ENCODE assay signal across 39 cellular contexts in genomic region chr18:55202232-55202917, GRCh38.
"Had no signal": no experiment of that assay in that cellular context is flagged by ENCODE, and none has a peak within 500 bp of the region (broad histone marks: within the 10 kb centered on the region; RNA-seq: fewer than 3 reads in every experiment).

No MANE protein-coding gene starts in this region.

- DNase-seq: activated CD4-positive, alpha-beta memory T cell treated with anti-CD3 and anti-CD28 coated beads, Interleukin-2, amount 10 ng/mL, durations not matched to agents 7 days and 5 days; activated CD4-positive, alpha-beta T cell treated with anti-CD3 and anti-CD28 coated beads for 1 hour; activated CD4-positive, alpha-beta T cell treated with anti-CD3 and anti-CD28 coated beads for 36 hours; activated CD4-positive, alpha-beta T cell treated with anti-CD3 and anti-CD28 coated beads for 48 hours; activated CD4-positive, alpha-beta T cell treated with anti-CD3 and anti-CD28 coated beads, Interleukin-2, amount 10 ng/mL, durations not matched to agents 7 days and 5 days; activated CD4-positive, alpha-beta T cell treated with anti-CD3 and anti-CD28 coated beads, Interleukin-2, amount 50 U/mL, for 48 hours; activated CD4-positive, CD25-positive, alpha-beta regulatory T cell; activated CD8-positive, alpha-beta memory T cell treated with anti-CD3 and anti-CD28 coated beads for 24 hours; activated CD8-positive, alpha-beta memory T cell treated with anti-CD3 and anti-CD28 coated beads, Interleukin-2, amount 10 ng/mL, durations not matched to agents 7 days and 5 days; activated CD8-positive, alpha-beta memory T cell treated with anti-CD3 and anti-CD28 coated beads, Interleukin-2, amount 50 U/mL, for 48 hours; activated CD8-positive, alpha-beta T cell treated with anti-CD3 and anti-CD28 coated beads, Interleukin-2, amount 10 ng/mL, durations not matched to agents 7 days and 5 days; activated effector memory CD4-positive, alpha-beta T cell treated with Interleukin-2 at 50 U/mL for 16 hours; activated gamma-delta T cell; activated naive CD4-positive, alpha-beta T cell treated with anti-CD3 and anti-CD28 coated beads, Interleukin-2, amount 10 ng/mL, durations not matched to agents 7 days and 5 days; activated naive CD4-positive, alpha-beta T cell treated with Interleukin-2 at 50 U/mL for 16 hours; activated naive CD8-positive, alpha-beta T cell treated with anti-CD3 and anti-CD28 coated beads, Interleukin-2, amount 10 ng/mL, durations not matched to agents 7 days and 5 days; activated naive CD8-positive, alpha-beta T cell treated with anti-CD3 and anti-CD28 coated beads, Interleukin-2, amount 50 U/mL, for 24 hours; activated T-cell treated with anti-CD3 and anti-CD28 coated beads, Interleukin-2, amount 50 U/mL, for 24 hours; activated T-cell treated with anti-CD3 and anti-CD28 coated beads, Interleukin-2, amount 50 U/mL, for 48 hours; amygdala; anterior cingulate cortex; caudate nucleus; cerebellar nuclear complex; T-helper 1 cell; T-helper 2 cell; T-helper 9 cell; WERI-Rb-1 had no signal

- H3K27me3 ChIP-seq: ascending aorta, cardiac muscle cell had no signal

- FAIRE-seq: bronchial epithelial cell had no signal

- H3K9me3 ChIP-seq: ascending aorta had no signal

- H3K4me3 ChIP-seq: ascending aorta, cardiac muscle cell had no signal

- H3K36me3 Mint-ChIP-seq: activated CD8-positive, alpha-beta memory T cell treated with anti-CD3 and anti-CD28 coated beads, Interleukin-2, amount 10 ng/mL, durations not matched to agents 7 days and 5 days; activated naive CD4-positive, alpha-beta T cell treated with anti-CD3 and anti-CD28 coated beads, Interleukin-2, amount 10 ng/mL, durations not matched to agents 7 days and 5 days; activated naive CD4-positive, alpha-beta T cell treated with anti-CD3 and anti-CD28 coated beads, Interleukin-2, amount 50 U/mL, for 24 hours; activated naive CD8-positive, alpha-beta T cell; activated naive CD8-positive, alpha-beta T cell treated with anti-CD3 and anti-CD28 coated beads, Interleukin-2, amount 10 ng/mL, durations not matched to agents 7 days and 5 days; brain had no signal

- H3K4me3 Mint-ChIP-seq: activated CD4-positive, alpha-beta memory T cell treated with anti-CD3 and anti-CD28 coated beads, Interleukin-2, amount 10 ng/mL, durations not matched to agents 7 days and 5 days; activated CD4-positive, alpha-beta T cell treated with anti-CD3 and anti-CD28 coated beads for 36 hours; activated CD4-positive, alpha-beta T cell treated with anti-CD3 and anti-CD28 coated beads, Interleukin-2, amount 10 ng/mL, durations not matched to agents 7 days and 5 days; activated CD8-positive, alpha-beta memory T cell treated with anti-CD3 and anti-CD28 coated beads, Interleukin-2, amount 10 ng/mL, durations not matched to agents 7 days and 5 days; activated CD8-positive, alpha-beta T cell treated with anti-CD3 and anti-CD28 coated beads, Interleukin-2, amount 10 ng/mL, durations not matched to agents 7 days and 5 days; activated naive CD4-positive, alpha-beta T cell treated with anti-CD3 and anti-CD28 coated beads, Interleukin-2, amount 10 ng/mL, durations not matched to agents 7 days and 5 days; activated naive CD4-positive, alpha-beta T cell treated with anti-CD3 and anti-CD28 coated beads, Interleukin-2, amount 50 U/mL, for 24 hours; activated naive CD8-positive, alpha-beta T cell; activated naive CD8-positive, alpha-beta T cell treated with anti-CD3 and anti-CD28 coated beads, Interleukin-2, amount 10 ng/mL, durations not matched to agents 7 days and 5 days; activated naive CD8-positive, alpha-beta T cell treated with anti-CD3 and anti-CD28 coated beads, Interleukin-2, amount 50 U/mL, for 24 hours; activated T-cell treated with anti-CD3 and anti-CD28 coated beads, Interleukin-2, amount 50 U/mL, for 24 hours; brain; central memory CD8-positive, alpha-beta T cell; T-helper 1 cell treated with Interleukin-12 subunit alpha and Interleukin-12 subunit beta and Interleukin-4 antibody, amounts not matched to agents 30 μg/mL and 1 μg/mL, for 36 hours; T-helper 2 cell treated with Interferon-gamma antibody and Interleukin-4, amounts not matched to agents 5 μg/mL and 100 μg/mL, for 36 hours; WTC11 had no signal

- H3K27ac Mint-ChIP-seq: activated CD4-positive, alpha-beta memory T cell treated with anti-CD3 and anti-CD28 coated beads, Interleukin-2, amount 10 ng/mL, durations not matched to agents 7 days and 5 days; activated CD4-positive, alpha-beta T cell treated with anti-CD3 and anti-CD28 coated beads for 36 hours; activated CD4-positive, alpha-beta T cell treated with anti-CD3 and anti-CD28 coated beads, Interleukin-2, amount 10 ng/mL, durations not matched to agents 7 days and 5 days; activated CD8-positive, alpha-beta memory T cell treated with anti-CD3 and anti-CD28 coated beads, Interleukin-2, amount 10 ng/mL, durations not matched to agents 7 days and 5 days; activated CD8-positive, alpha-beta T cell treated with anti-CD3 and anti-CD28 coated beads, Interleukin-2, amount 10 ng/mL, durations not matched to agents 7 days and 5 days; activated naive CD4-positive, alpha-beta T cell treated with anti-CD3 and anti-CD28 coated beads, Interleukin-2, amount 10 ng/mL, durations not matched to agents 7 days and 5 days; activated naive CD4-positive, alpha-beta T cell treated with anti-CD3 and anti-CD28 coated beads, Interleukin-2, amount 50 U/mL, for 24 hours; activated naive CD8-positive, alpha-beta T cell; activated naive CD8-positive, alpha-beta T cell treated with anti-CD3 and anti-CD28 coated beads, Interleukin-2, amount 10 ng/mL, durations not matched to agents 7 days and 5 days; activated naive CD8-positive, alpha-beta T cell treated with anti-CD3 and anti-CD28 coated beads, Interleukin-2, amount 50 U/mL, for 24 hours; activated T-cell treated with anti-CD3 and anti-CD28 coated beads, Interleukin-2, amount 50 U/mL, for 24 hours; activated T-helper 2 cell treated with anti-CD3 and anti-CD28 coated beads, Interferon-gamma antibody, Interleukin-2, Interleukin-4, amounts not matched to agents 10 μg/mL and 5 μg/mL and 100 μg/mL, durations not matched to agents 14 hours and 24 hours and 36 hours; brain; T-helper 1 cell treated with Interleukin-12 subunit alpha and Interleukin-12 subunit beta and Interleukin-4 antibody, amounts not matched to agents 30 μg/mL and 1 μg/mL, for 36 hours; T-helper 2 cell treated with Interferon-gamma antibody and Interleukin-4, amounts not matched to agents 5 μg/mL and 100 μg/mL, for 36 hours; WTC11 had no signal

- H3K36me3 ChIP-seq: ascending aorta, cardiac muscle cell, WERI-Rb-1 had no signal

- H3K4me1 ChIP-seq: ascending aorta had no signal

- H3K27me3 Mint-ChIP-seq: activated CD4-positive, alpha-beta memory T cell treated with anti-CD3 and anti-CD28 coated beads, Interleukin-2, amount 10 ng/mL, durations not matched to agents 7 days and 5 days; activated CD4-positive, alpha-beta T cell treated with anti-CD3 and anti-CD28 coated beads for 36 hours; activated CD4-positive, alpha-beta T cell treated with anti-CD3 and anti-CD28 coated beads, Interleukin-2, amount 10 ng/mL, durations not matched to agents 7 days and 5 days; activated CD8-positive, alpha-beta memory T cell treated with anti-CD3 and anti-CD28 coated beads, Interleukin-2, amount 10 ng/mL, durations not matched to agents 7 days and 5 days; activated naive CD4-positive, alpha-beta T cell treated with anti-CD3 and anti-CD28 coated beads, Interleukin-2, amount 10 ng/mL, durations not matched to agents 7 days and 5 days; activated naive CD4-positive, alpha-beta T cell treated with anti-CD3 and anti-CD28 coated beads, Interleukin-2, amount 50 U/mL, for 24 hours; activated naive CD8-positive, alpha-beta T cell; activated naive CD8-positive, alpha-beta T cell treated with anti-CD3 and anti-CD28 coated beads, Interleukin-2, amount 10 ng/mL, durations not matched to agents 7 days and 5 days; activated naive CD8-positive, alpha-beta T cell treated with anti-CD3 and anti-CD28 coated beads, Interleukin-2, amount 50 U/mL, for 24 hours; activated T-cell treated with anti-CD3 and anti-CD28 coated beads, Interleukin-2, amount 50 U/mL, for 24 hours; central memory CD8-positive, alpha-beta T cell had no signal

- H3K27ac ChIP-seq: ascending aorta, cardiac muscle cell, WERI-Rb-1 had no signal

- H3K9me3 Mint-ChIP-seq: activated CD4-positive, alpha-beta T cell treated with anti-CD3 and anti-CD28 coated beads, Interleukin-2, amount 10 ng/mL, durations not matched to agents 7 days and 5 days; activated naive CD4-positive, alpha-beta T cell treated with anti-CD3 and anti-CD28 coated beads, Interleukin-2, amount 10 ng/mL, durations not matched to agents 7 days and 5 days; activated naive CD4-positive, alpha-beta T cell treated with anti-CD3 and anti-CD28 coated beads, Interleukin-2, amount 50 U/mL, for 24 hours; activated naive CD8-positive, alpha-beta T cell treated with anti-CD3 and anti-CD28 coated beads, Interleukin-2, amount 10 ng/mL, durations not matched to agents 7 days and 5 days; activated naive CD8-positive, alpha-beta T cell treated with anti-CD3 and anti-CD28 coated beads, Interleukin-2, amount 50 U/mL, for 24 hours; activated T-helper 2 cell treated with anti-CD3 and anti-CD28 coated beads, Interferon-gamma antibody, Interleukin-2, Interleukin-4, amounts not matched to agents 10 μg/mL and 5 μg/mL and 100 μg/mL, durations not matched to agents 14 hours and 24 hours and 36 hours; T-helper 1 cell treated with Interleukin-12 subunit alpha and Interleukin-12 subunit beta and Interleukin-4 antibody, amounts not matched to agents 30 μg/mL and 1 μg/mL, for 36 hours had no signal

- H3K4me1 Mint-ChIP-seq: activated CD4-positive, alpha-beta memory T cell treated with anti-CD3 and anti-CD28 coated beads, Interleukin-2, amount 10 ng/mL, durations not matched to agents 7 days and 5 days; activated CD4-positive, alpha-beta T cell treated with anti-CD3 and anti-CD28 coated beads for 36 hours; activated CD4-positive, alpha-beta T cell treated with anti-CD3 and anti-CD28 coated beads, Interleukin-2, amount 10 ng/mL, durations not matched to agents 7 days and 5 days; activated CD8-positive, alpha-beta memory T cell treated with anti-CD3 and anti-CD28 coated beads, Interleukin-2, amount 10 ng/mL, durations not matched to agents 7 days and 5 days; activated naive CD4-positive, alpha-beta T cell treated with anti-CD3 and anti-CD28 coated beads, Interleukin-2, amount 10 ng/mL, durations not matched to agents 7 days and 5 days; activated naive CD4-positive, alpha-beta T cell treated with anti-CD3 and anti-CD28 coated beads, Interleukin-2, amount 50 U/mL, for 24 hours; activated naive CD8-positive, alpha-beta T cell treated with anti-CD3 and anti-CD28 coated beads, Interleukin-2, amount 10 ng/mL, durations not matched to agents 7 days and 5 days; activated naive CD8-positive, alpha-beta T cell treated with anti-CD3 and anti-CD28 coated beads, Interleukin-2, amount 50 U/mL, for 24 hours; central memory CD8-positive, alpha-beta T cell; WTC11 had no signal

- ATAC-seq: activated CD4-positive, alpha-beta T cell treated with anti-CD3 and anti-CD28 coated beads for 36 hours; activated CD4-positive, CD25-positive, alpha-beta regulatory T cell treated with anti-CD3 and anti-CD28 coated beads, Interleukin-2, amount 50 U/mL, for 24 hours; activated CD8-positive, alpha-beta memory T cell treated with anti-CD3 and anti-CD28 coated beads, Interleukin-2, amount 10 ng/mL, durations not matched to agents 7 days and 5 days; activated CD8-positive, alpha-beta T cell treated with anti-CD3 and anti-CD28 coated beads, Interleukin-2, amount 10 ng/mL, durations not matched to agents 7 days and 5 days; activated naive CD8-positive, alpha-beta T cell treated with anti-CD3 and anti-CD28 coated beads, Interleukin-2, amount 50 U/mL, for 24 hours; WTC11 had no signal
